8 cellular contexts compared by ENCODE assay signal in the genomic region with DNA sequence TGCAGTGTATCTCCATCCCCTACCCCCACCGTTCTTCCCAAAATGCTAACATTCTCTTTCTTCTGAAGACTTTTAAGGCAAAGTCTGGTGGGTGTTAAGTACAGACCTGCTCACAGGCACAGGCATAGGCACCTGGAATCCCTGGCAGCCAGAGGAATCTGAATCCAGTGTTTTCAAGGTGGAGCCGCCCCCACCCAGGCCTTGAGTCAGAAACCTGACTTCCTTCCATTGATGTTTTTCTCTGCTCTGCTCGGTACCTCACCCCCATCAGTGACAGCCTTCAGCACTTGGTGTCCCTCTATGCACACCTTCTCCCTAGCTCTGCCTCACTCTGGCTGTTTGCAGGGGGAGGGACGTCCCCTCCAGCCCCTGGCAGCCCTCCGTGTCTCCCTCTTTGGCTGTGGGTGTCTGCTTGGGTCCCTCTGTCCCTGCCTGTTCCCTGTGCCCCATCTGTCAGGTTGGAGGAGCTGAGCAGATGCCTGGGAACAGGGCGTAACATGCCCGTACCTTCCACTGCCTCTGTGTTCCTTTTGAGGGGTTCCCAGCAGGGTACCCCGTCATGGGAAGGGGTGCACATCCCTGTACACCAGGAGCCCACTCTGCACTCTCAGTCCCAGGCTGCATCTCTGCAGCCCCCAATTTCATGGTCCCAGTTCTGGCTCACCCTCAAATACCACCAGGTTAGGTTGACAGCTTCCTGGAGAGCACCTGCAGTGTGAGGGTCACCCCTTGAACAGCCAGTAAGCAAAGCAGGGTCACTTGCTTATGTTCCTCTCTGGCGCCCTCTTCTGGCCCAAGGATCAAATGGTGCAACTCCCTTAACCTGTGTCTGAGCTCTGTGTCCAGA. TPM values are rescaled to one million over a fixed set of nuclear protein-coding genes. Genes with fewer than 3 reads are reported as not detected.
DNase-seq lines count a peak whose midpoint lies in the region; ATAC-seq and TF ChIP-seq lines count a peak whose summit lies in the region.

No MANE protein-coding gene starts in this region.

- CTCF ChIA-PET in Panc1 (lab: Charles Lee) = interaction anchor here (0.6 to 2.2 kb wide), 6 partner anchors 8 to 151 kb away, joined by 3 to 45 read pairs (median 4); partner anchors contain the start of gene TFAP2E

- H3K4me3 ChIP-seq in Panc1 (ENCODE audit: low read depth in 2 of 2, low read length in 2 of 2) (no peak overlapping the region), neural cell (ENCODE audit: low read length) (no peak overlapping the region), stomach (no peak overlapping the region)

- H3K79me2 ChIP-seq in neural cell (replicated peaks; ENCODE audit: insufficient read depth, low read length) = no peaks in the 10 kb centered on the region

- H3F3A ChIP-seq in neural cell (ENCODE audit: insufficient read depth, low read length, poor library complexity, severe bottlenecking) = peaks cover 1% of the 10 kb centered on the region

- no peaks in the 10 kb centered on the region for H3K27me3 Mint-ChIP-seq in IgD-negative memory B cell

- intact Hi-C loops in Panc1 (cut with micrococcal nuclease; ENCODE audit: unreplicated experiment) (loop anchor here (1.0 kb wide), 1 partner anchor 113 kb away; no protein-coding TSS in a partner anchor), stomach (cut with DNase I; ENCODE audit: low total_unique reads) (loop anchor here (5.0 kb wide), 1 partner anchor 112 kb away; no protein-coding TSS in a partner anchor)

- no peak overlapping the region for H2AFZ ChIP-seq in neural cell (ENCODE audit: low read depth, low read length)

- peaks cover 5 to 11% (median 6%) of the 10 kb centered on the region in 3 donors for H3K4me1 Mint-ChIP-seq in IgD-negative memory B cell

- H3K4me1 ChIP-seq in Panc1 (ENCODE audit: control insufficient read depth, insufficient read depth, low read length) = peaks cover 1% of the 10 kb centered on the region
- peaks cover 17 to 37% (median 26%) of the 10 kb centered on the region in 4 donors for H3K4me1 ChIP-seq in stomach

- no peak for TF ChIP-seq POLR2A in stomach (IDR thresholded peaks at IDR 0.05)

- no peaks in the 10 kb centered on the region for H3K36me3 Mint-ChIP-seq in IgD-negative memory B cell

- no peak overlapping the region for H3K4me2 ChIP-seq in neural cell (ENCODE audit: low read length)

- TF ChIP-seq CTCF in Panc1 (IDR thresholded peaks at IDR 0.05) (peak; percentile 94), neural cell (IDR thresholded peaks at IDR 0.05; ENCODE audit: poor library complexity, severe bottlenecking) (peak; percentile 78), stomach (IDR thresholded peaks at IDR 0.05) (peak in 5 of 7 experiments; percentile 56 to 78 (median 74))

- no peaks in the 10 kb centered on the region for H3K9me2 ChIP-seq in neural cell (ENCODE audit: insufficient read depth, low read length)

- peak; percentile 70 for ATAC-seq in Panc1
- no peak for ATAC-seq in HG03571 (IDR thresholded peaks at IDR 0.05; ENCODE audit: unreplicated experiment)

- POLR2A ChIA-PET in Panc1 (lab: Charles Lee) = interaction anchor here (0.6 kb wide), 1 partner anchor 74 kb away, joined by 4 read pairs; no protein-coding TSS in a partner anchor

- H4K20me1 ChIP-seq in neural cell (ENCODE audit: insufficient read depth) = no peaks in the 10 kb centered on the region

- TF ChIP-seq RAD21 in neural cell (conservative IDR thresholded peaks at IDR 0.05) = peak; percentile 65

- DNase-seq in EH (ENCODE audit: low read depth) (peak; percentile 78), Panc1 (ENCODE audit: low read depth, low spot score) (no peak), activated T-cell treated with anti-CD3 and anti-CD28 coated beads for 48 hours (ENCODE audit: low read depth) (peak; percentile 73), fibroblast of gingiva (ENCODE audit: low read depth) (peak; percentile 62), stomach (peak; percentile 88)

- in situ Hi-C loops in Panc1 (cut with HindIII; ENCODE audit: low pct_unique_long_range_greater_than_20kb, low sequenced_read_pairs) = no loop called here

- 78 to 81% (median 79%) methylated on average over 9 of the region's 9 CpGs for WGBS in stomach, 5 donors

- H3K4me3 Mint-ChIP-seq in IgD-negative memory B cell = peak overlapping the region in 1 of 4 donors; percentile 71

- H3K9me3 ChIP-seq in Panc1 (ENCODE audit: control insufficient read depth, insufficient read depth, low read depth, low read length) (no peaks in the 10 kb centered on the region), neural cell (ENCODE audit: low read length) (no peaks in the 10 kb centered on the region), stomach (no peaks in the 10 kb centered on the region)

- H3K9ac ChIP-seq in neural cell (ENCODE audit: low read length) = no peak overlapping the region

- H3K27me3 ChIP-seq in Panc1 (ENCODE audit: control insufficient read depth, insufficient read depth, low read length) (no peaks in the 10 kb centered on the region), neural cell (ENCODE audit: insufficient read depth, low read depth, low read length) (no peaks in the 10 kb centered on the region), stomach (peaks cover 0 to 2% (median 0%) of the 10 kb centered on the region in 3 donors)

- H3K27ac Mint-ChIP-seq in IgD-negative memory B cell = peak overlapping the region in 2 of 3 donors; percentile 71 to 87

- no TSS peak for BruUV-seq in Panc1 (replicated peaks; lab: Mats Ljungman, UMichigan)

- no peaks in the 10 kb centered on the region; the same call in 1 of the 2 replicates for H3K36me3 ChIP-seq in Panc1 (ENCODE audit: control insufficient read depth, insufficient read depth, low read length)
- no peaks in the 10 kb centered on the region for H3K36me3 ChIP-seq in neural cell (ENCODE audit: insufficient read depth, low read length)
- H3K36me3 ChIP-seq in stomach = peaks cover 4 to 60% (median 52%) of the 10 kb centered on the region in 4 donors

- no peaks in the 10 kb centered on the region for H3K9me3 Mint-ChIP-seq in IgD-negative memory B cell

- TF ChIP-seq EP300 in neural cell (conservative IDR thresholded peaks at IDR 0.05; ENCODE audit: poor library complexity, severe bottlenecking) = no peak
- TF ChIP-seq EP300 in stomach (IDR thresholded peaks at IDR 0.05) = no peak

- H3K27ac ChIP-seq in Panc1 (ENCODE audit: low read length) (no peak overlapping the region; the same call in 1 of the 2 replicates), neural cell (ENCODE audit: low read length) (no peak overlapping the region), stomach (no peak overlapping the region)

TF ChIP-seq in neural cell, 6 proteins besides CTCF, POLR2A, EP300 and RAD21:
- TF ChIP-seq REST (IDR thresholded peaks at IDR 0.05; ENCODE audit: borderline replicate concordance) (no peak), SMC3 (conservative IDR thresholded peaks at IDR 0.05; ENCODE audit: poor library complexity) (peak; percentile 73), EZH2 (IDR thresholded peaks at IDR 0.05; ENCODE audit: borderline replicate concordance, insufficient read depth, low read length, poor library complexity, severe bottlenecking) (no peak), TAF1 (IDR thresholded peaks at IDR 0.05; ENCODE audit: low read depth) (no peak), POLR2AphosphoS5 (IDR thresholded peaks at IDR 0.05) (no peak)

RNA-seq across cellular contexts. Expression of gene NCDN, which starts 6.7 kb away (rescaled TPM):
- polyA plus RNA-seq in IgD-negative memory B cell (13.3 TPM), neural cell (66.1 and 73.5 TPM in 2 replicates), stomach (1 to 10 TPM; 5.3 to 10.0 (median 7.0) TPM)
- total RNA-seq in Panc1 (2021; ENCODE audit: unreplicated experiment) (64.1 TPM), stomach (10 to 100 TPM in 4 of 5 donors, 1 to 10 TPM in 1; 7.0 to 92.9 (median 39.7) TPM)
- polyA plus RNA-seq in Panc1 (2012; ENCODE audit: insufficient read length) = 75.4 TPM
- 74.0 and 76.9 TPM in 2 replicates for polyA minus RNA-seq in neural cell

RNA-seq across cellular contexts. Expression of gene KIAA0319L, which starts 7.1 kb away (rescaled TPM):
- polyA plus RNA-seq in IgD-negative memory B cell (25.2 TPM), neural cell (38.1 and 46.3 TPM in 2 replicates), stomach (10 to 100 TPM; 13.1 to 14.9 (median 14.4) TPM)
- total RNA-seq in Panc1 (2021; ENCODE audit: unreplicated experiment) (60.0 TPM), stomach (100 to 1,000 TPM in 2 of 5 donors, 10 to 100 TPM in 3; 26.3 to 146 (median 92.0) TPM)
- 42.7 TPM for polyA plus RNA-seq in Panc1 (2012; ENCODE audit: insufficient read length)
- polyA minus RNA-seq in neural cell = 63.5 and 84.3 TPM in 2 replicates

RNA-seq across cellular contexts. Expression of gene TFAP2E, which starts 8.9 kb away (rescaled TPM):
- polyA plus RNA-seq in IgD-negative memory B cell (0.31 TPM), neural cell (7.0 and 7.6 TPM in 2 replicates), stomach (1 to 10 TPM in 1 of 3 donors, under 1 TPM in 1, not detected in 1; 0.37 to 1.3 TPM)
- total RNA-seq in Panc1 (2021; ENCODE audit: unreplicated experiment) (3.2 TPM), stomach (10 to 100 TPM in 1 of 5 donors, 1 to 10 TPM in 2, not detected in 2; 1.8 to 44.3 (median 7.0) TPM)
- 2.9 TPM for polyA plus RNA-seq in Panc1 (2012; ENCODE audit: insufficient read length)
- 0.97 and 1.9 TPM in 2 replicates for polyA minus RNA-seq in neural cell
